9 cellular contexts compared by ENCODE assay signal in genomic region chr3:138775254-138775595, GRCh38. TPM values are rescaled to one million over a fixed set of nuclear protein-coding genes. Genes with fewer than 3 reads are reported as not detected.
A peak's percentile ranks its signal among the peaks of the same experiment; 100 is the strongest.
DNase-seq lines count a peak whose midpoint lies in the region; ATAC-seq lines count a peak whose summit lies in the region.
"Had no signal": no experiment of that assay in that cellular context is flagged by ENCODE, and none has a peak within 500 bp of the region (broad histone marks: within the 10 kb centered on the region; RNA-seq: fewer than 3 reads in every experiment).

No MANE protein-coding gene starts in this region.

- no peaks in the 10 kb centered on the region for H3K27me3 ChIP-seq in HUES48 (ENCODE audit: control insufficient read depth, insufficient read depth, low read length)
- H3K27me3 ChIP-seq in adipocyte (replicated peaks; ENCODE audit: control insufficient read depth, insufficient read depth, low read length): no peaks in the 10 kb centered on the region
- H3K27me3 ChIP-seq in skeletal muscle tissue (ENCODE audit: control insufficient read depth in 3 of 3, insufficient read depth in 3 of 3, low read length in 3 of 3): no peaks in the 10 kb centered on the region

- peak overlapping the region; percentile 15 for H3K27ac ChIP-seq in HUES48 (ENCODE audit: low read depth, low read length)
- peak overlapping the region; percentile 34 for H3K27ac ChIP-seq in skeletal muscle tissue (ENCODE audit: low read depth, low read length)

- intact Hi-C loops in Right ventricle myocardium superior (cut with DNase I): no loop called here

- H3K4me1 ChIP-seq in HUES48 (ENCODE audit: control insufficient read depth, insufficient read depth, low read length) (no peaks in the 10 kb centered on the region; the same call in 1 of the 2 replicates), adipocyte (ENCODE audit: control insufficient read depth, insufficient read depth, low read length) (peaks cover 16% of the 10 kb centered on the region), skeletal muscle tissue (ENCODE audit: control insufficient read depth in 3 of 3, insufficient read depth in 3 of 3, low read length in 3 of 3) (peaks cover 17 to 25% (median 17%) of the 10 kb centered on the region in 3 donors)

- H3K9ac ChIP-seq in HUES48 (ENCODE audit: low read depth, low read length) (no peak overlapping the region), adipocyte (ENCODE audit: low read length) (no peak overlapping the region), skeletal muscle tissue (ENCODE audit: low read depth in 1 of 3, low read length in 3 of 3) (peak overlapping the region in 1 of 3 donors; percentile 1)

- DNase-seq in adipocyte (ENCODE audit: low read depth) (no peak), Right ventricle myocardium superior (no peak), GDM1 (lab: John Stamatoyannopoulos, UW) (no peak), midbrain (lab: John Stamatoyannopoulos, UW) (no peak), iPS-NIHi7 (ENCODE audit: extremely low spot score) (no peak)
- DNase-seq: activated CD4-positive, alpha-beta T cell treated with anti-CD3 and anti-CD28 coated beads for 4 hours had no signal

- ATAC-seq in Right ventricle myocardium superior (ENCODE audit: poor library complexity) (peak; percentile 28), HG03280 (IDR thresholded peaks at IDR 0.05; ENCODE audit: unreplicated experiment) (no peak)

- no peaks in the 10 kb centered on the region for H3K36me3 ChIP-seq in HUES48 (ENCODE audit: control insufficient read depth, insufficient read depth, low read length)
- H3K36me3 ChIP-seq in adipocyte (ENCODE audit: control insufficient read depth, insufficient read depth, low read length, severe bottlenecking): no peaks in the 10 kb centered on the region
- peaks cover 0 to 2% (median 0%) of the 10 kb centered on the region in 3 donors for H3K36me3 ChIP-seq in skeletal muscle tissue (ENCODE audit: control insufficient read depth in 3 of 3, insufficient read depth in 3 of 3, low read length in 3 of 3)

- H3K4me3 ChIP-seq in HUES48 (ENCODE audit: low read depth, low read length) (no peak overlapping the region), adipocyte (ENCODE audit: low read length) (peak overlapping the region; percentile 16), skeletal muscle tissue (ENCODE audit: low read length in 3 of 3) (no peak overlapping the region)

- H3K9me3 ChIP-seq in HUES48 (ENCODE audit: control insufficient read depth, insufficient read depth, low read length) (no peaks in the 10 kb centered on the region), adipocyte (ENCODE audit: control insufficient read depth, low read length) (no peaks in the 10 kb centered on the region), skeletal muscle tissue (ENCODE audit: control insufficient read depth in 3 of 3, low read length in 3 of 3) (no peaks in the 10 kb centered on the region)

RNA-seq across cellular contexts. Expression of gene PIK3CB, which starts 59.5 kb away (rescaled TPM):
- total RNA-seq in Right ventricle myocardium superior (30.7 TPM), skeletal muscle tissue (16.2 TPM)
